Comparison of ENCODE assay signal across 13 cellular contexts in the genomic region with DNA sequence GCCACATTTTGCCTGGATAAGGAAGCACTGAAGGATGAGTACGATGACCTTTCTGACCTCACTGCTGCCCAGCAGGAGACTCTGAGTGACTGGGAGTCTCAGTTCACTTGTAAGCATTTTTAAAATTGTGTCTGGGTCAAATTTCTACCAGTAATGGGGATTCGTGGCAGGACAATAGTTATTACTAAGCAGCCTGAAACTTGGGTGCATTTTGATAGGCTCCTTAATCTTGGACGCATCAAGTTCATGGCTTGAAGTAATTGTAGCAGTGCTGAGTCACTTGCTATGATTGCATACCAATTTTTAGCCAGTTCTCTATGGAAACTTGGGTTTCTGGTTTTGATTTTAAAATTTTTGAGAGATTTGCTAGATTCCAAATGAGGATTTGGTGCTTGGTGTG. TPM values are rescaled to one million over a fixed set of nuclear protein-coding genes. Genes with fewer than 3 reads are reported as not detected.
A peak's percentile ranks its signal among the peaks of the same experiment; 100 is the strongest.
DNase-seq lines count a peak whose midpoint lies in the region; ATAC-seq, FAIRE-seq and TF ChIP-seq lines count a peak whose summit lies in the region.
"Had no signal": no experiment of that assay in that cellular context is flagged by ENCODE, and none has a peak within 500 bp of the region (broad histone marks: within the 10 kb centered on the region; RNA-seq: fewer than 3 reads in every experiment).

No MANE protein-coding gene starts in this region.

- TF ChIP-seq POLR2A in GM12878 (IDR thresholded peaks at IDR 0.05; ENCODE audit: low read depth, low read length): no peak
- no peak for TF ChIP-seq POLR2A in HepG2 (IDR thresholded peaks at IDR 0.05; ENCODE audit: insufficient read depth in 1 of 2, low read depth in 2 of 2, low read length in 2 of 2)

- H3K27ac ChIP-seq in ACC112 (ENCODE audit: low read depth, low read length) (peak overlapping the region; percentile 61), GM12878 (ENCODE audit: control insufficient read depth, insufficient read depth) (no peak overlapping the region), HepG2 (ENCODE audit: extremely low read length, insufficient read depth, low read length) (no peak overlapping the region), OCI-LY7 (ENCODE audit: low read depth, low read length, poor library complexity, severe bottlenecking) (no peak overlapping the region)
- H3K27ac ChIP-seq: spleen, upper lobe of left lung had no signal

- no peaks in the 10 kb centered on the region for H3K9me2 ChIP-seq in OCI-LY7 (ENCODE audit: insufficient read depth, low read length)

- H3K4me3 ChIP-seq in ACC112 (ENCODE audit: low read depth, low read length): peak overlapping the region; percentile 24; the same call in 1 of the 2 replicates
- H3K4me3 ChIP-seq in GM12878: no peak overlapping the region
- H3K4me3 ChIP-seq in HepG2 (replicated peaks in 1 of 3; ENCODE audit: insufficient read depth in 1 of 3, low read depth in 2 of 3, low read length in 3 of 3): no peak overlapping the region
- H3K4me3 ChIP-seq in OCI-LY7 (ENCODE audit: low read depth, low read length, poor library complexity, severe bottlenecking): no peak overlapping the region
- H3K4me3 ChIP-seq: spleen, upper lobe of left lung had no signal

- no peaks in the 10 kb centered on the region for H4K20me1 ChIP-seq in GM12878 (ENCODE audit: control insufficient read depth, insufficient read depth)
- H4K20me1 ChIP-seq in HepG2 (ENCODE audit: insufficient read depth, low read length): no peaks in the 10 kb centered on the region
- no peaks in the 10 kb centered on the region for H4K20me1 ChIP-seq in OCI-LY7 (ENCODE audit: insufficient read depth, low read length)

- TF ChIP-seq EP300 in GM12878 (IDR thresholded peaks at IDR 0.05; ENCODE audit: borderline replicate concordance in 1 of 2, control insufficient read depth in 1 of 2, low read depth in 2 of 2, low read length in 2 of 2) (no peak), HepG2 (IDR thresholded peaks at IDR 0.05; ENCODE audit: low read depth in 2 of 2, low read length in 2 of 2) (no peak), HepG2 (CRISPR knock-in tag; IDR thresholded peaks at IDR 0.05; ENCODE audit: borderline replicate concordance) (no peak)

- H3K79me2 ChIP-seq in ACC112 (ENCODE audit: control insufficient read depth, insufficient read depth, low read length, unreplicated experiment) (peaks cover 58% of the 10 kb centered on the region), GM12878 (ENCODE audit: control insufficient read depth, insufficient read depth, low read length) (peaks cover 30% of the 10 kb centered on the region), HepG2 (ENCODE audit: insufficient read depth, low read length) (peaks cover 38% of the 10 kb centered on the region), OCI-LY7 (ENCODE audit: insufficient read depth, low read depth, low read length) (peaks cover 9% of the 10 kb centered on the region; the same call in 1 of the 2 replicates)

- intact Hi-C loops in GM12878 (cut with micrococcal nuclease; ENCODE audit: unreplicated experiment): no loop called here
- intact Hi-C loops in HepG2 (cut with micrococcal nuclease; ENCODE audit: unreplicated experiment): no loop called here
- intact Hi-C loops in OCI-LY7 (cut with micrococcal nuclease; ENCODE audit: unreplicated experiment): no loop called here

- H3K27me3 ChIP-seq in ACC112 (ENCODE audit: insufficient read depth, low read length) (no peaks in the 10 kb centered on the region), GM12878 (replicated peaks in 1 of 2; ENCODE audit: control insufficient read depth in 2 of 2, insufficient read depth in 2 of 2, low read length in 1 of 2) (no peaks in the 10 kb centered on the region), HepG2 (ENCODE audit: control insufficient read depth in 1 of 2, insufficient read depth in 2 of 2, low read length in 2 of 2) (no peaks in the 10 kb centered on the region; a peak in 1 of 5 replicates)
- H3K27me3 ChIP-seq: spleen had no signal

- ATAC-seq in GM12878 (no peak), HepG2 (no peak), esophagus mucosa (no peak), HG03571 (IDR thresholded peaks at IDR 0.05; ENCODE audit: unreplicated experiment) (no peak)

- H3K4me1 ChIP-seq in ACC112 (ENCODE audit: control insufficient read depth, insufficient read depth, low read length, unreplicated experiment) (peaks cover 22% of the 10 kb centered on the region), GM12878 (ENCODE audit: control insufficient read depth, insufficient read depth, low read length) (no peaks in the 10 kb centered on the region), HepG2 (ENCODE audit: insufficient read depth, low read length) (peaks cover 47% of the 10 kb centered on the region), OCI-LY7 (ENCODE audit: insufficient read depth, low read length, poor library complexity, severe bottlenecking) (no peaks in the 10 kb centered on the region)
- H3K4me1 ChIP-seq: BE2C had no signal

- TF ChIP-seq CTCF in HFFc6 (IDR thresholded peaks at IDR 0.05) (no peak), GM12878 (IDR thresholded peaks at IDR 0.05 in 2 of 3, conservative IDR thresholded peaks at IDR 0.05 in 1 of 3; ENCODE audit: control insufficient read depth in 2 of 3, extremely low read depth in 1 of 3, insufficient read depth in 1 of 3, low read depth in 3 of 3, low read length in 3 of 3) (no peak), HepG2 (CRISPR knock-in tag; IDR thresholded peaks at IDR 0.05) (no peak), OCI-LY7 (conservative IDR thresholded peaks at IDR 0.05; ENCODE audit: low read length) (no peak)

- H3K36me3 Mint-ChIP-seq in HFFc6 (ENCODE audit: low read depth): peaks cover 29% of the 10 kb centered on the region

- TF ChIP-seq RAD21 in GM12878 (IDR thresholded peaks at IDR 0.05; ENCODE audit: insufficient read depth, low read depth, low read length) (no peak), HepG2 (CRISPR knock-in tag; IDR thresholded peaks at IDR 0.05) (no peak)

- H3K9me3 ChIP-seq in GM12878 (replicated peaks; ENCODE audit: control insufficient read depth, insufficient read depth, low read length) (no peaks in the 10 kb centered on the region), HepG2 (ENCODE audit: low read length) (no peaks in the 10 kb centered on the region), OCI-LY7 (ENCODE audit: low read length) (no peaks in the 10 kb centered on the region)
- H3K9me3 ChIP-seq: BE2C, spleen, upper lobe of left lung had no signal

- POLR2A ChIA-PET in GM12878 (lab: Charles Lee): interaction anchor here (0.5 kb wide), 1 partner anchor 709 kb away, joined by 4 read pairs; no protein-coding TSS in a partner anchor
- POLR2A ChIA-PET in HepG2 (lab: Yijun Ruan, JAX): no interaction called here
- POLR2A ChIA-PET in OCI-LY7 (lab: Charles Lee): no interaction called here

- H2AFZ ChIP-seq in ACC112 (ENCODE audit: low read length, unreplicated experiment): no peak overlapping the region
- no peak overlapping the region for H2AFZ ChIP-seq in GM12878 (ENCODE audit: control insufficient read depth, low read depth, low read length)
- H2AFZ ChIP-seq in HepG2 (ENCODE audit: low read length): no peak overlapping the region
- no peak overlapping the region for H2AFZ ChIP-seq in OCI-LY7 (ENCODE audit: low read length)

- WGBS in GM12878 (ENCODE audit: insufficient coverage, insufficient replicate concordance, low lambda C conversion rate, missing lambda C conversion rate): 59% methylated on average over 3 of the region's 3 CpGs
- WGBS in HepG2 (ENCODE audit: low lambda C conversion rate): 100% methylated on average over 1 of the region's 3 CpGs

- in situ Hi-C loops in GM12878 (cut with MboI) (no loop called here), HepG2 (cut with HindIII; ENCODE audit: extremely low pct_ligation_motif_present, low pct_unique_long_range_greater_than_20kb) (no loop called here)

- CTCF ChIA-PET in GM12878 (lab: Yijun Ruan, JAX) (no interaction called here), HepG2 (lab: Yijun Ruan, JAX; ENCODE audit: low intra/inter-chr PET ratio, low total read pairs) (no interaction called here), OCI-LY7 (lab: Charles Lee; ENCODE audit: unreplicated experiment) (no interaction called here)

- peaks cover 7% of the 10 kb centered on the region for H3K27me3 Mint-ChIP-seq in HFFc6 (ENCODE audit: insufficient read depth)

- SMC1A ChIA-PET in GM12878 (lab: Charles Lee; ENCODE audit: uncharacterized antibody, unreplicated experiment): no interaction called here

- H3K4me2 ChIP-seq in GM12878 (ENCODE audit: control insufficient read depth, insufficient read depth) (no peak overlapping the region; the same call in 1 of the 2 replicates), HepG2 (ENCODE audit: low read depth, low read length) (0 out of 2 replicates have a peak overlapping the region, but pooled peaks have one; percentile 12), OCI-LY7 (ENCODE audit: low read length) (no peak overlapping the region)

- peaks cover 62% of the 10 kb centered on the region for H3K4me1 Mint-ChIP-seq in HFFc6 (ENCODE audit: low read depth)

- FAIRE-seq in GM12878 (lab: Jason Lieb, UNC) (peak; percentile 38), HepG2 (lab: Jason Lieb, UNC) (no peak)

- peaks cover 28% of the 10 kb centered on the region; the same call in 1 of the 2 replicates for H3K36me3 ChIP-seq in ACC112 (ENCODE audit: insufficient read depth, low read length)
- H3K36me3 ChIP-seq in GM12878 (ENCODE audit: control insufficient read depth in 2 of 2, insufficient read depth in 2 of 2, low read length in 1 of 2): peaks cover 0 to 1% of the 10 kb centered on the region in 2 experiments; a peak in 2 of 4 replicates
- H3K36me3 ChIP-seq in HepG2 (replicated peaks in 1 of 2; ENCODE audit: control insufficient read depth in 1 of 2, insufficient read depth in 2 of 2, low read length in 2 of 2): peaks cover 0 to 28% of the 10 kb centered on the region in 2 experiments; a peak in 1 of 5 replicates
- peaks cover 19% of the 10 kb centered on the region for H3K36me3 ChIP-seq in OCI-LY7 (ENCODE audit: insufficient read depth, low read length)
- H3K36me3 ChIP-seq: BE2C had no signal

- RAD21 ChIA-PET in GM12878 (lab: Charles Lee; ENCODE audit: unreplicated experiment): no interaction called here

- DNase-seq in HFFc6: peak; percentile 84
- DNase-seq in GM12878 (ENCODE audit: low read depth, low spot score): no peak
- DNase-seq in HepG2 (ENCODE audit: low spot score): no peak
- no peak for DNase-seq in OCI-LY7 (ENCODE audit: low spot score)
- DNase-seq in activated CD4-positive, alpha-beta T cell treated with anti-CD3 and anti-CD28 coated beads for 4 hours: no peak
- DNase-seq: BE2C, NCI-H1092 treated with DMSO at 0.1 percent for 48 hours, NCI-H524 treated with DMSO at 0.1 percent for 48 hours, spleen, upper lobe of left lung had no signal

- BruUV-seq in GM12878 (replicated peaks; lab: Mats Ljungman, UMichigan) (no TSS peak), HepG2 (replicated peaks; lab: Mats Ljungman, UMichigan) (no TSS peak), OCI-LY7 (replicated peaks; lab: Mats Ljungman, UMichigan) (no TSS peak)

- H3K9me3 Mint-ChIP-seq in HFFc6: no peaks in the 10 kb centered on the region; the same call in 1 of the 2 replicates

- H3K27ac Mint-ChIP-seq in HFFc6: peak overlapping the region; percentile 93

- H3K4me3 Mint-ChIP-seq in HFFc6: peak overlapping the region; percentile 82

- H3K9ac ChIP-seq in GM12878 (ENCODE audit: control insufficient read depth, insufficient read depth, low read length) (no peak overlapping the region), HepG2 (ENCODE audit: insufficient read depth, low read depth, low read length) (no peak overlapping the region)

RNA-seq across cellular contexts. Expression of a gene that starts 4.3 kb away (rescaled TPM):
- 100 to 1,000 TPM; 145 to 161 (median 151) TPM for total RNA-seq in HFFc6 (2021; fragmentation: NEBNext Ultra II Directional; extraction: Animal tissue kit (Norgen Biotek cat#: 25700))
- total RNA-seq in GM12878 (2013; cell fraction: nucleolus; rRNA removed): 24.5 and 25.1 TPM in 2 replicates
- total RNA-seq in GM12878 (2014; rRNA removed) (54.4 and 58.5 TPM in 2 replicates), GM12878 (2014; rRNA removed; fragmentation: Illumina TruSeq; extraction: Trizol) (35.1 and 38.6 TPM in 2 replicates), GM12878 (2021) (36.3 and 38.9 TPM in 2 replicates), HepG2 (2016; rRNA removed; fragmentation: Illumina TruSeq; extraction: Trizol) (75.8 and 124 TPM in 2 replicates), esophagus mucosa (45.1 TPM), OCI-LY7 (2022) (22.9 and 23.4 TPM in 2 replicates)
- polyA plus RNA-seq in GM12878 (2011; ENCODE audit: low read depth): 14.2 TPM
- polyA plus RNA-seq in GM12878 (2011; rRNA removed) (47.7 and 69.2 TPM in 2 replicates), GM12878 (2014; fragmentation: Illumina TruSeq; extraction: Trizol) (40.4 and 47.0 TPM in 2 replicates), GM12878 (2014; fragmentation: Nextera tagmentation; extraction: Ambion mirVana) (10 to 100 TPM; 13.6 to 28.9 TPM), GM12878 (2014; rRNA removed) (40.1 and 46.2 TPM in 2 replicates), GM12878 (2016; fragmentation: Nextera tagmentation; extraction: Ambion mirVana) (10 to 100 TPM; 59.3 to 60.9 TPM), HepG2 (2011; rRNA removed) (42.2 and 44.7 TPM in 2 replicates)
- 25.0 and 35.0 TPM in 2 replicates for polyA plus RNA-seq in GM12878 (2011; cell fraction: cytosol; rRNA removed)
- 15.5 and 19.1 TPM in 2 replicates for polyA plus RNA-seq in GM12878 (2011; cell fraction: nucleus; rRNA removed)
- 25.3 and 25.5 TPM in 2 replicates for polyA plus RNA-seq in GM12878 (2012)
- 17.0 and 18.6 TPM in 2 replicates for polyA minus RNA-seq in GM12878 (2011; rRNA and poly(A)+ RNA removed)
- polyA minus RNA-seq in GM12878 (2011; cell fraction: cytosol; rRNA and poly(A)+ RNA removed): 16.9 and 17.2 TPM in 2 replicates
- polyA minus RNA-seq in GM12878 (2011; cell fraction: nucleus; rRNA and poly(A)+ RNA removed): 4.8 and 9.1 TPM in 2 replicates
- total RNA-seq in HepG2 (2016; cell fraction: cytosol; rRNA removed; fragmentation: Illumina TruSeq; extraction: Trizol; ENCODE audit: low read depth): 15.5 and 16.5 TPM in 2 replicates
- total RNA-seq in HepG2 (2016; cell fraction: insoluble cytoplasmic fraction; rRNA removed; fragmentation: Illumina TruSeq; extraction: Trizol): 79.1 and 122 TPM in 2 replicates
- 44.8 and 47.9 TPM in 2 replicates for total RNA-seq in HepG2 (2016; cell fraction: membrane; rRNA removed; fragmentation: Illumina TruSeq; extraction: Trizol)
- 102 and 116 TPM in 2 replicates for total RNA-seq in HepG2 (2016; cell fraction: nucleus; rRNA removed; fragmentation: Illumina TruSeq; extraction: Trizol)
- polyA plus RNA-seq in HepG2 (2011; cell fraction: cytosol; rRNA removed): 33.9 and 40.5 TPM in 2 replicates
- 21.5 and 23.2 TPM in 2 replicates for polyA plus RNA-seq in HepG2 (2011; cell fraction: nucleus; rRNA removed)
- polyA plus RNA-seq in HepG2 (2012): 71.4 and 76.9 TPM in 2 replicates
- polyA plus RNA-seq in HepG2 (2016; cell fraction: cytosol; fragmentation: Illumina TruSeq; extraction: Trizol; ENCODE audit: low read depth): 16.0 and 16.3 TPM in 2 replicates
- 75.3 and 80.9 TPM in 2 replicates for polyA plus RNA-seq in HepG2 (2016; cell fraction: insoluble cytoplasmic fraction; fragmentation: Illumina TruSeq; extraction: Trizol; ENCODE audit: low read depth)
- polyA plus RNA-seq in HepG2 (2016; cell fraction: membrane; fragmentation: Illumina TruSeq; extraction: Trizol; ENCODE audit: low read depth): 29.1 and 30.4 TPM in 2 replicates
- polyA plus RNA-seq in HepG2 (2016; cell fraction: nucleus; fragmentation: Illumina TruSeq; extraction: Trizol; ENCODE audit: insufficient read depth, low read depth): 155 and 169 TPM in 2 replicates
- 26.3 and 32.7 TPM in 2 replicates for polyA minus RNA-seq in HepG2 (2011; rRNA and poly(A)+ RNA removed; ENCODE audit: low replicate concordance)
- polyA minus RNA-seq in HepG2 (2011; cell fraction: cytosol; rRNA and poly(A)+ RNA removed): 39.7 and 41.7 TPM in 2 replicates
- 11.1 and 17.4 TPM in 2 replicates for polyA minus RNA-seq in HepG2 (2011; cell fraction: nucleus; rRNA and poly(A)+ RNA removed)
- total RNA-seq in OCI-LY7 (2014; rRNA removed; shearing (Covaris generic)): 23.9 and 24.6 TPM in 2 replicates
